Comparison of ENCODE assay signal across 1 cellular context in genomic region chr12:21369141-21369980, GRCh38.
TF ChIP-seq lines count a peak whose summit lies in the region.

No MANE protein-coding gene starts in this region.

TF ChIP-seq in GM23338, 12 proteins besides CTCF, POLR2A, EP300 and RAD21 (continued from another document):
- no peak for TF ChIP-seq ETS1 (IDR thresholded peaks at IDR 0.05)
- TF ChIP-seq STAT1 (IDR thresholded peaks at IDR 0.05; ENCODE audit: unreplicated experiment): no peak
- TF ChIP-seq NANOG (IDR thresholded peaks at IDR 0.05; ENCODE audit: borderline replicate concordance): no peak
- TF ChIP-seq ZNF462 (CRISPR knock-in tag; IDR thresholded peaks at IDR 0.05): no peak
- no peak for TF ChIP-seq JUNB (IDR thresholded peaks at IDR 0.05; ENCODE audit: unreplicated experiment)
- TF ChIP-seq EZH2 (IDR thresholded peaks at IDR 0.05; ENCODE audit: low read depth, unreplicated experiment): no peak
- no peak for TF ChIP-seq ZNF331 (CRISPR knock-in tag; IDR thresholded peaks at IDR 0.05; ENCODE audit: low read depth)
